ENCODE assay signal across 9 cellular contexts in genomic region chr9:5851445-5851844, GRCh38. TPM values are rescaled to one million over a fixed set of nuclear protein-coding genes. Genes with fewer than 3 reads are reported as not detected.
DNase-seq lines count a peak whose midpoint lies in the region; ATAC-seq and TF ChIP-seq lines count a peak whose summit lies in the region.
"Had no signal": no experiment of that assay in that cellular context is flagged by ENCODE, and none has a peak within 500 bp of the region (broad histone marks: within the 10 kb centered on the region; RNA-seq: fewer than 3 reads in every experiment).

No MANE protein-coding gene starts in this region.

- H3K4me1 ChIP-seq in RWPE2 (ENCODE audit: insufficient read depth, poor library complexity, severe bottlenecking), result peaks cover 15% of the 10 kb centered on the region

- TF ChIP-seq CTCF in RWPE2 (IDR thresholded peaks at IDR 0.05; ENCODE audit: poor library complexity, severe bottlenecking), result no peak

- H3K27ac Mint-ChIP-seq in activated CD8-positive, alpha-beta memory T cell treated with anti-CD3 and anti-CD28 coated beads, Interleukin-2, amount 10 ng/mL, durations not matched to agents 7 days and 5 days, result peak overlapping the region; percentile 84

- no peaks in the 10 kb centered on the region for H3K36me3 ChIP-seq in RWPE2 (ENCODE audit: low read depth)

- no peaks in the 10 kb centered on the region for H3K27me3 Mint-ChIP-seq in activated CD8-positive, alpha-beta memory T cell treated with anti-CD3 and anti-CD28 coated beads, Interleukin-2, amount 10 ng/mL, durations not matched to agents 7 days and 5 days

- peak overlapping the region; percentile 49 for H3K27ac ChIP-seq in RWPE2 (ENCODE audit: poor library complexity, severe bottlenecking)

- no peaks in the 10 kb centered on the region for H3K9me3 ChIP-seq in RWPE2 (ENCODE audit: severe bottlenecking)

- intact Hi-C loops in Right ventricle myocardium superior (cut with DNase I), result no loop called here

- DNase-seq in activated CD8-positive, alpha-beta memory T cell treated with anti-CD3 and anti-CD28 coated beads, Interleukin-2, amount 10 ng/mL, durations not matched to agents 7 days and 5 days, result peak; percentile 81
- DNase-seq in activated CD8-positive, alpha-beta memory T cell treated with anti-CD3 and anti-CD28 coated beads for 24 hours, result no peak
- no peak for DNase-seq in RWPE2 (ENCODE audit: low spot score)
- DNase-seq in fibroblast of gingiva (ENCODE audit: low read depth), result peak; percentile 74
- no peak for DNase-seq in NCI-H1930 (lab: John Stamatoyannopoulos, UW)
- DNase-seq in Right ventricle myocardium superior, result no peak
- no peak for DNase-seq in globus pallidus (ENCODE audit: low spot score)

- no peaks in the 10 kb centered on the region for H3K9me3 Mint-ChIP-seq in activated CD8-positive, alpha-beta memory T cell treated with anti-CD3 and anti-CD28 coated beads, Interleukin-2, amount 10 ng/mL, durations not matched to agents 7 days and 5 days (ENCODE audit: low read depth)

- H3K27me3 ChIP-seq in RWPE2 (ENCODE audit: insufficient read depth, poor library complexity, severe bottlenecking), result no peaks in the 10 kb centered on the region

- CTCF ChIA-PET in activated CD8-positive, alpha-beta memory T cell treated with anti-CD3 and anti-CD28 coated beads, Interleukin-2, amount 10 ng/mL, durations not matched to agents 7 days and 5 days (lab: Charles Lee), result interaction anchor here (0.9 to 5.9 kb wide), 8 partner anchors 9 to 98 kb away, joined by 3 to 34 read pairs (median 5); partner anchors contain the start of gene ERMP1

- peaks cover 71% of the 10 kb centered on the region for H3K4me1 Mint-ChIP-seq in activated CD8-positive, alpha-beta memory T cell treated with anti-CD3 and anti-CD28 coated beads, Interleukin-2, amount 10 ng/mL, durations not matched to agents 7 days and 5 days

- peak overlapping the region; percentile 23 for H3K4me3 Mint-ChIP-seq in activated CD8-positive, alpha-beta memory T cell treated with anti-CD3 and anti-CD28 coated beads, Interleukin-2, amount 10 ng/mL, durations not matched to agents 7 days and 5 days

- ATAC-seq in activated CD8-positive, alpha-beta memory T cell treated with anti-CD3 and anti-CD28 coated beads, Interleukin-2, amount 10 ng/mL, durations not matched to agents 7 days and 5 days, result peak; percentile 99
- ATAC-seq in HG02970 (IDR thresholded peaks at IDR 0.05; ENCODE audit: low FRiP score, unreplicated experiment) (peak; percentile 70), RWPE2 (ENCODE audit: low read depth) (peak; percentile 99), Right ventricle myocardium superior (ENCODE audit: poor library complexity) (no peak)

- peaks cover 23% of the 10 kb centered on the region for H3K36me3 Mint-ChIP-seq in activated CD8-positive, alpha-beta memory T cell treated with anti-CD3 and anti-CD28 coated beads, Interleukin-2, amount 10 ng/mL, durations not matched to agents 7 days and 5 days

- H3K4me3 ChIP-seq in RWPE2 (ENCODE audit: severe bottlenecking), result no peak overlapping the region

RNA-seq across cellular contexts. Expression of gene ERMP1, which starts 18.5 kb away (rescaled TPM):
- total RNA-seq in activated CD8-positive, alpha-beta memory T cell treated with anti-CD3 and anti-CD28 coated beads, Interleukin-2, amount 10 ng/mL, durations not matched to agents 7 days and 5 days, result 10 to 100 TPM; 25.0 to 32.3 TPM
- 19.3 TPM for total RNA-seq in Right ventricle myocardium superior

RNA-seq across cellular contexts. Expression of gene MLANA, which starts 39.2 kb away (rescaled TPM):
- total RNA-seq in activated CD8-positive, alpha-beta memory T cell treated with anti-CD3 and anti-CD28 coated beads, Interleukin-2, amount 10 ng/mL, durations not matched to agents 7 days and 5 days, result not detected
- total RNA-seq in Right ventricle myocardium superior, result not detected
- total RNA-seq: skeletal muscle tissue had no signal

Comparison
In these comparisons a context has a peak if more than half of its experiments do, and no peak if none do; other contexts are left out.
1. DNase-seq: peak in activated CD8-positive, alpha-beta memory T cell treated with anti-CD3 and anti-CD28 coated beads, Interleukin-2, amount 10 ng/mL, durations not matched to agents 7 days and 5 days (single experiment) and fibroblast of gingiva (single experiment); none in activated CD8-positive, alpha-beta memory T cell treated with anti-CD3 and anti-CD28 coated beads for 24 hours (single experiment), RWPE2 (single experiment), NCI-H1930 (0 of 2), Right ventricle myocardium superior (single experiment) and globus pallidus (single experiment).